ENCODE assay signal across 16 cellular contexts in the genomic region with DNA sequence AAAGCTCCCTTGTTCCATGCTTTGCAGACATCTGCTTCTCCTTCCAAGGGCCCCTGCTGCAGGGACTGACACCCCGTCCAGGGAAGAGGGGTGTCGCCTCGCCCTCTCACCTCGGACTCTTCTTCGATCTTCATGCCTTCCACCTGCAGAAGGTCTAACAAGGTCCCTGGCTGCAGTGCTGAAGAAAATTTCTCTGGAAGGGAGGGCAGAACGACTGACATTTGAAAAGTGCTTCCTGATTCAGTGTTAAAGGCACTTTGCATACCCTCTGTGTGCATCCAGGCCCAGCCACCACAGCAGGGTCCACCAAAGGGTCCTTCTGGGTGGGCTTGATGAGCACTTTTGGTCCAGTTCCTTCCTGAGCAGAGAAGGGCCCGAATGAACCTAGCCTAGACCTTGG. TPM values are rescaled to one million over a fixed set of nuclear protein-coding genes. Genes with fewer than 3 reads are reported as not detected.
DNase-seq lines count a peak whose midpoint lies in the region; TF ChIP-seq lines count a peak whose summit lies in the region.
"Had no signal": no experiment of that assay in that cellular context is flagged by ENCODE, and none has a peak within 500 bp of the region (broad histone marks: within the 10 kb centered on the region; RNA-seq: fewer than 3 reads in every experiment).

No MANE protein-coding gene starts in this region.

- H3K4me3 Mint-ChIP-seq in H9 (no peak overlapping the region), glutamatergic neuron (ENCODE audit: unreplicated experiment) (peak overlapping the region; percentile 61), immature natural killer cell (no peak overlapping the region)
- H3K4me3 Mint-ChIP-seq in activated T-helper 2 cell treated with anti-CD3 and anti-CD28 coated beads, Interferon-gamma antibody, Interleukin-2, Interleukin-4, amounts not matched to agents 10 μg/mL and 5 μg/mL and 100 μg/mL, durations not matched to agents 14 hours and 24 hours and 36 hours (ENCODE audit: low read depth), result no peak overlapping the region
- H3K4me3 Mint-ChIP-seq: CD8-positive, alpha-beta T cell had no signal

- H4K20me1 ChIP-seq in BLaER1 (peaks cover 60% of the 10 kb centered on the region), H9 (ENCODE audit: control insufficient read depth, insufficient read depth, insufficient read length) (no peaks in the 10 kb centered on the region)

- H3K4me2 ChIP-seq in BLaER1 (peak overlapping the region; percentile 80), H9 (ENCODE audit: insufficient read depth, insufficient read length, low read length) (no peak overlapping the region)

- H3K23me2 ChIP-seq in H9 (ENCODE audit: insufficient read length, low read depth, low read length, poor library complexity, severe bottlenecking), result no peaks in the 10 kb centered on the region

- H3K4me3 ChIP-seq in BLaER1 (no peak overlapping the region), sigmoid colon (no peak overlapping the region)

- H3K9me3 Mint-ChIP-seq in H9 (no peaks in the 10 kb centered on the region; a peak in 1 of 5 replicates), glutamatergic neuron (ENCODE audit: unreplicated experiment) (peaks cover 5% of the 10 kb centered on the region), immature natural killer cell (no peaks in the 10 kb centered on the region)
- no peaks in the 10 kb centered on the region for H3K9me3 Mint-ChIP-seq in activated T-helper 2 cell treated with anti-CD3 and anti-CD28 coated beads, Interferon-gamma antibody, Interleukin-2, Interleukin-4, amounts not matched to agents 10 μg/mL and 5 μg/mL and 100 μg/mL, durations not matched to agents 14 hours and 24 hours and 36 hours
- H3K9me3 Mint-ChIP-seq: CD8-positive, alpha-beta T cell had no signal

- H3K23ac ChIP-seq in H9 (ENCODE audit: insufficient read length, low read depth, low read length), result no peak overlapping the region

- no peak overlapping the region for H3K14ac ChIP-seq in H9 (ENCODE audit: insufficient read depth, low read length)

- H3K36me3 ChIP-seq in BLaER1 (peaks cover 5% of the 10 kb centered on the region; the same call in 1 of the 2 replicates), sigmoid colon (peaks cover 0 to 57% (median 15%) of the 10 kb centered on the region in 4 donors)

- H2AFZ ChIP-seq in H9 (ENCODE audit: low read length), result no peak overlapping the region

- TF ChIP-seq EP300 in sigmoid colon (IDR thresholded peaks at IDR 0.05), result no peak

- no peak overlapping the region for H2AK5ac ChIP-seq in H9 (ENCODE audit: insufficient read length, low read length)

- peaks cover 4 to 36% (median 15%) of the 10 kb centered on the region in 3 experiments; a peak in 6 of 7 replicates for H3K36me3 Mint-ChIP-seq in H9 (ENCODE audit: insufficient read depth in 1 of 3, low read depth in 3 of 3)
- no peaks in the 10 kb centered on the region for H3K36me3 Mint-ChIP-seq in glutamatergic neuron (ENCODE audit: unreplicated experiment)
- H3K36me3 Mint-ChIP-seq in immature natural killer cell, result peaks cover 9 to 12% (median 10%) of the 10 kb centered on the region in 3 donors
- peaks cover 7% of the 10 kb centered on the region for H3K36me3 Mint-ChIP-seq in activated T-helper 2 cell treated with anti-CD3 and anti-CD28 coated beads, Interferon-gamma antibody, Interleukin-2, Interleukin-4, amounts not matched to agents 10 μg/mL and 5 μg/mL and 100 μg/mL, durations not matched to agents 14 hours and 24 hours and 36 hours (ENCODE audit: low read depth)

- no peak overlapping the region for H2BK120ac ChIP-seq in H9 (ENCODE audit: low read depth, low read length, poor library complexity, severe bottlenecking)

- H3K9ac ChIP-seq in BLaER1 (no peak overlapping the region), H9 (ENCODE audit: extremely low read depth, insufficient read length, low read length) (no peak overlapping the region)

- no peak overlapping the region for H3K27ac ChIP-seq in BLaER1
- H3K27ac ChIP-seq in H9 (ENCODE audit: insufficient read length, low read depth, low read length), result no peak overlapping the region
- no peak overlapping the region for H3K27ac ChIP-seq in sigmoid colon
- H3K27ac ChIP-seq: C4-2B, HL-60 had no signal

- no peak overlapping the region for H3K4ac ChIP-seq in H9 (ENCODE audit: low read depth, low read length)

- no peak overlapping the region for H4K8ac ChIP-seq in H9 (replicated peaks; ENCODE audit: insufficient read length, low read depth, low read length)

- TF ChIP-seq CTCF in H9 (conservative IDR thresholded peaks at IDR 0.05) (no peak), glutamatergic neuron (IDR thresholded peaks at IDR 0.05; ENCODE audit: partially characterized antibody, unreplicated experiment) (no peak), sigmoid colon (IDR thresholded peaks at IDR 0.05) (no peak)

- H3K27me3 Mint-ChIP-seq in H9 (ENCODE audit: low read depth) (no peaks in the 10 kb centered on the region), glutamatergic neuron (ENCODE audit: unreplicated experiment) (peaks cover 6% of the 10 kb centered on the region), immature natural killer cell (ENCODE audit: low read depth in 3 of 3) (peaks cover 0 to 3% (median 0%) of the 10 kb centered on the region in 3 donors)
- H3K27me3 Mint-ChIP-seq in activated T-helper 2 cell treated with anti-CD3 and anti-CD28 coated beads, Interferon-gamma antibody, Interleukin-2, Interleukin-4, amounts not matched to agents 10 μg/mL and 5 μg/mL and 100 μg/mL, durations not matched to agents 14 hours and 24 hours and 36 hours (ENCODE audit: low read depth), result no peaks in the 10 kb centered on the region

- no peaks in the 10 kb centered on the region for H3K79me1 ChIP-seq in H9 (ENCODE audit: insufficient read depth, low read depth, low read length, poor library complexity, severe bottlenecking)

- intact Hi-C loops in sigmoid colon (cut with DNase I), result loop anchor here (10.0 kb wide), 1 partner anchor 358 kb away; no protein-coding TSS in a partner anchor
- intact Hi-C loops in activated T-helper 2 cell treated with anti-CD3 and anti-CD28 coated beads, Interferon-gamma antibody, Interleukin-2, Interleukin-4, amounts not matched to agents 10 μg/mL and 5 μg/mL and 100 μg/mL, durations not matched to agents 14 hours and 24 hours and 36 hours (cut with micrococcal nuclease), result no loop called here

- no peak overlapping the region for H4K91ac ChIP-seq in H9 (ENCODE audit: insufficient read length, low read depth, low read length)

- H3K27ac Mint-ChIP-seq in H9 (peak overlapping the region in 2 of 3 experiments; percentile 33 to 37; a peak in 2 of 7 replicates), glutamatergic neuron (ENCODE audit: unreplicated experiment) (peak overlapping the region; percentile 90), immature natural killer cell (no peak overlapping the region)
- H3K27ac Mint-ChIP-seq in activated T-helper 2 cell treated with anti-CD3 and anti-CD28 coated beads, Interferon-gamma antibody, Interleukin-2, Interleukin-4, amounts not matched to agents 10 μg/mL and 5 μg/mL and 100 μg/mL, durations not matched to agents 14 hours and 24 hours and 36 hours, result no peak overlapping the region
- H3K27ac Mint-ChIP-seq: CD8-positive, alpha-beta T cell had no signal

- no peak overlapping the region for H2BK5ac ChIP-seq in H9 (ENCODE audit: insufficient read length, low read length)

- no peak overlapping the region for H3K56ac ChIP-seq in H9 (ENCODE audit: insufficient read length, low read depth, low read length)

- H3K4me1 ChIP-seq in BLaER1 (peaks cover 65% of the 10 kb centered on the region), H9 (ENCODE audit: insufficient read depth, low read length) (no peaks in the 10 kb centered on the region), sigmoid colon (peaks cover 0 to 17% (median 13%) of the 10 kb centered on the region in 4 donors)

- H3K79me2 ChIP-seq in H9 (ENCODE audit: insufficient read depth, low read length), result no peaks in the 10 kb centered on the region

- H2BK20ac ChIP-seq in H9 (ENCODE audit: low read depth, low read length, poor library complexity, severe bottlenecking), result no peak overlapping the region

- H3K27me3 ChIP-seq in BLaER1 (0 out of 2 replicates have a peak, but pooled peaks cover 8% of the 10 kb centered on the region), H9 (ENCODE audit: insufficient read depth, low read length) (no peaks in the 10 kb centered on the region), sigmoid colon (no peaks in the 10 kb centered on the region)

- no peak overlapping the region for H2BK15ac ChIP-seq in H9 (ENCODE audit: low read depth, low read length)

- H2BK12ac ChIP-seq in H9 (ENCODE audit: insufficient read length, low read depth, low read length), result no peak overlapping the region

- no peak for TF ChIP-seq POLR2A in sigmoid colon (IDR thresholded peaks at IDR 0.05)

- no peaks in the 10 kb centered on the region for H3K9me3 ChIP-seq in BLaER1
- H3K9me3 ChIP-seq in H9 (ENCODE audit: control insufficient read depth, low read depth, low read length), result no peaks in the 10 kb centered on the region
- no peaks in the 10 kb centered on the region for H3K9me3 ChIP-seq in sigmoid colon

- no peak overlapping the region for H3T11ph ChIP-seq in H9 (ENCODE audit: low read length)

- H3K4me1 Mint-ChIP-seq in H9 (peaks cover 18 to 19% of the 10 kb centered on the region in 2 experiments), glutamatergic neuron (ENCODE audit: low read depth, unreplicated experiment) (peaks cover 22% of the 10 kb centered on the region), immature natural killer cell (peaks cover 5 to 6% of the 10 kb centered on the region in 2 donors)
- peaks cover 18% of the 10 kb centered on the region for H3K4me1 Mint-ChIP-seq in activated T-helper 2 cell treated with anti-CD3 and anti-CD28 coated beads, Interferon-gamma antibody, Interleukin-2, Interleukin-4, amounts not matched to agents 10 μg/mL and 5 μg/mL and 100 μg/mL, durations not matched to agents 14 hours and 24 hours and 36 hours (ENCODE audit: low read depth)

- H4K5ac ChIP-seq in H9 (ENCODE audit: insufficient read length, low read depth, low read length), result no peak overlapping the region

- DNase-seq in H9, result no peak
- no peak for DNase-seq in glutamatergic neuron
- peak; percentile 34 for DNase-seq in sigmoid colon
- DNase-seq in iPS-NIHi11 (ENCODE audit: low spot score), result no peak
- DNase-seq in immature natural killer cell, result no peak
- DNase-seq in activated T-helper 2 cell treated with anti-CD3 and anti-CD28 coated beads, Interferon-gamma antibody, Interleukin-2, Interleukin-4, amounts not matched to agents 10 μg/mL and 5 μg/mL and 100 μg/mL, durations not matched to agents 14 hours and 24 hours and 36 hours (ENCODE audit: low spot score), result no peak
- DNase-seq: ACHN; CD8-positive, alpha-beta T cell; COR-L47; DND-41; GDM1 had no signal

- no peak overlapping the region for H3K18ac ChIP-seq in H9 (ENCODE audit: insufficient read length, low read depth, low read length)

- WGBS in H9 (ENCODE audit: extremely low coverage, insufficient read length, low lambda C conversion rate), result no CpG with 5 or more reads among the region's 7 CpGs
- WGBS in sigmoid colon, 2 donors, result 89 to 92% methylated on average over 7 of the region's 7 CpGs

RNA-seq across cellular contexts. Expression of a gene that starts 28.1 kb away (rescaled TPM):
- total RNA-seq in H9 (2021) (17.3 and 19.0 TPM in 2 replicates), glutamatergic neuron (ENCODE audit: unreplicated experiment) (27.1 TPM), sigmoid colon (10 to 100 TPM in 3 of 4 donors, 1 to 10 TPM in 1; 8.6 to 25.4 (median 18.5) TPM)
- polyA plus RNA-seq in sigmoid colon (10 to 100 TPM; 16.9 to 19.3 (median 18.6) TPM), immature natural killer cell (under 1 TPM in 2 of 3 donors, not detected in 1; 0.36 to 0.95 TPM)
- total RNA-seq in activated T-helper 2 cell treated with anti-CD3 and anti-CD28 coated beads, Interferon-gamma antibody, Interleukin-2, Interleukin-4, amounts not matched to agents 10 μg/mL and 5 μg/mL and 100 μg/mL, durations not matched to agents 14 hours and 24 hours and 36 hours, result 10.6 and 12.5 TPM in 2 replicates

RNA-seq across cellular contexts. Expression of a gene that starts 30.9 kb away (rescaled TPM):
- total RNA-seq in H9 (2021), result not detected in 2 replicates
- not detected for total RNA-seq in glutamatergic neuron (ENCODE audit: unreplicated experiment)
- under 1 TPM in 2 of 4 donors, not detected in 2; 0.54 to 0.55 TPM for total RNA-seq in sigmoid colon
- 10 to 100 TPM in 1 of 3 donors, under 1 TPM in 2; 0.23 to 12.3 (median 0.60) TPM for polyA plus RNA-seq in sigmoid colon
- polyA plus RNA-seq in immature natural killer cell, result 1 to 10 TPM in 1 of 3 donors, under 1 TPM in 2; 0.68 to 1.8 (median 0.80) TPM
- total RNA-seq in activated T-helper 2 cell treated with anti-CD3 and anti-CD28 coated beads, Interferon-gamma antibody, Interleukin-2, Interleukin-4, amounts not matched to agents 10 μg/mL and 5 μg/mL and 100 μg/mL, durations not matched to agents 14 hours and 24 hours and 36 hours, result 395 and 399 TPM in 2 replicates
- total RNA-seq: A172, H1 had no signal
- polyA plus RNA-seq: H1 had no signal

Comparison
In these comparisons a context has a peak if more than half of its experiments do, and no peak if none do; other contexts are left out.
1. H3K27ac Mint-ChIP-seq: peak in H9 (2 of 3) and glutamatergic neuron (single experiment); none in immature natural killer cell (0 of 6) and activated T-helper 2 cell treated with anti-CD3 and anti-CD28 coated beads, Interferon-gamma antibody, Interleukin-2, Interleukin-4, amounts not matched to agents 10 μg/mL and 5 μg/mL and 100 μg/mL, durations not matched to agents 14 hours and 24 hours and 36 hours (single experiment).
2. RNA of a gene that starts 30.9 kb away (total RNA-seq): 395 to 399 TPM in activated T-helper 2 cell treated with anti-CD3 and anti-CD28 coated beads, Interferon-gamma antibody, Interleukin-2, Interleukin-4, amounts not matched to agents 10 μg/mL and 5 μg/mL and 100 μg/mL, durations not matched to agents 14 hours and 24 hours and 36 hours; 0.54 to 0.55 TPM in sigmoid colon, not detected in H9 and not detected in glutamatergic neuron (single experiment); every median in the first group is over 100 times any median in the second.